ENCODE assay signal across 8 cellular contexts in the genomic region with DNA sequence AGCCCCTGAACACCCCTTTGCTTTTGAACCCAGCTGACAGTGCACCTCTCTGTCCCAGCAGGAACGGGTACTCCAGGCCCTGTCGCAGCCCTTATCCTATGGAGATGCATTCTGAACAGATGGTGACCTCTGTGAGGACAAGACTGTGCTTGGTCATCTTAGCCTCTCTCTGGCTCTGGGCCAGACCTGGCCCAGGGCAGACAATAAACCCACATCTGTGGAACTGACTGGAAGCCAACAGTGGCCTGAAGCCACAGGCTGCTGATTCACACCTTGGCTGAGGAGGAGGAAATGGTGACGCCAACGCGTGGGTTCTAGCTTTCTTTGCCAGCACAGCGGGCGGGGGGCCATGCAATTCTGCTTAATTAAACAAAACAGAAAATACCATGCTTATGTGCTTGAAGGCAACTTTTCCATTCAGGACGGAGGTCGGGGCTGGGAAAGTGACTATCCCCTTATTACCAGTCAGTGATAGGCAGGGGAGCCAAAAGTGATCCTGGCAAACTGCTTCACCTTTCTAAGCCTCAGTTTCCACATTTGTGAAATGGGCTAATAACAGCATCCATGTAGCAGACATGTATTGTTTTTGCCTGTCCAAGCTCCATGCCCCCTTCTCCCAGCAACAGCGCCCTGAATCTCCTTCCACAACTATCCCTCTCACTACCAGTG. TPM values are rescaled to one million over a fixed set of nuclear protein-coding genes. Genes with fewer than 3 reads are reported as not detected.
DNase-seq lines count a peak whose midpoint lies in the region; ATAC-seq, FAIRE-seq and TF ChIP-seq lines count a peak whose summit lies in the region.

No MANE protein-coding gene starts in this region.

- FAIRE-seq in RCC 7860 (lab: Jason Lieb, UNC) (peak; percentile 95), HepG2 (lab: Jason Lieb, UNC) (no peak)

- no peaks in the 10 kb centered on the region for H3K27me3 ChIP-seq in brain microvascular endothelial cell (replicated peaks)
- no peaks in the 10 kb centered on the region for H3K27me3 ChIP-seq in HepG2 (ENCODE audit: control insufficient read depth in 1 of 2, insufficient read depth in 2 of 2, low read length in 2 of 2)

- ATAC-seq in HepG2 (no peak), HG03135 (IDR thresholded peaks at IDR 0.05; ENCODE audit: unreplicated experiment) (no peak)

- TF ChIP-seq CTCF in brain microvascular endothelial cell (IDR thresholded peaks at IDR 0.05; ENCODE audit: low read depth, low read length, missing control alignments) (no peak), HepG2 (CRISPR knock-in tag; IDR thresholded peaks at IDR 0.05) (no peak)

- H3K36me3 ChIP-seq in brain microvascular endothelial cell (replicated peaks): no peaks in the 10 kb centered on the region
- no peaks in the 10 kb centered on the region for H3K36me3 ChIP-seq in HepG2 (replicated peaks in 1 of 2; ENCODE audit: control insufficient read depth in 1 of 2, insufficient read depth in 2 of 2, low read length in 2 of 2)

- intact Hi-C loops in HepG2 (cut with micrococcal nuclease; ENCODE audit: unreplicated experiment): no loop called here

- H3K4me3 ChIP-seq in brain microvascular endothelial cell (ENCODE audit: low read depth, low read length) (no peak overlapping the region), HepG2 (replicated peaks in 1 of 3; ENCODE audit: insufficient read depth in 1 of 3, low read depth in 2 of 3, low read length in 3 of 3) (no peak overlapping the region)

- 85% methylated on average over 10 of the region's 10 CpGs for WGBS in HepG2 (ENCODE audit: low lambda C conversion rate)

- TF ChIP-seq POLR2A in HepG2 (IDR thresholded peaks at IDR 0.05; ENCODE audit: insufficient read depth in 1 of 2, low read depth in 2 of 2, low read length in 2 of 2): no peak

- H3K79me2 ChIP-seq in HepG2 (ENCODE audit: insufficient read depth, low read length): no peaks in the 10 kb centered on the region

- 0 out of 2 replicates have a peak, but pooled peaks cover 2% of the 10 kb centered on the region for H4K20me1 ChIP-seq in HepG2 (ENCODE audit: insufficient read depth, low read length)

- BruUV-seq in HepG2 (replicated peaks; lab: Mats Ljungman, UMichigan): no TSS peak

- no peak overlapping the region for H3K4me2 ChIP-seq in HepG2 (ENCODE audit: low read depth, low read length)

- TF ChIP-seq EP300 in HepG2 (IDR thresholded peaks at IDR 0.05; ENCODE audit: low read depth in 2 of 2, low read length in 2 of 2) (no peak), HepG2 (CRISPR knock-in tag; IDR thresholded peaks at IDR 0.05; ENCODE audit: borderline replicate concordance) (no peak)

- DNase-seq in GM04503 (ENCODE audit: low read depth) (peak; percentile 87), RCC 7860 (ENCODE audit: low spot score) (peak; percentile 94), brain microvascular endothelial cell (peak; percentile 94), HepG2 (ENCODE audit: low spot score) (no peak), DMS79 (lab: John Stamatoyannopoulos, UW) (no peak)
- DNase-seq in stimulated activated CD8-positive, alpha-beta memory T cell treated with anti-CD3 and anti-CD28 coated beads, Interleukin-2, amount 100 ng/mL, for 48 hours (ENCODE audit: low read depth in 2 of 2): peak; percentile 61 to 65
- no peak for DNase-seq in effector CD4-positive, alpha-beta T cell

- H3K9ac ChIP-seq in HepG2 (ENCODE audit: insufficient read depth, low read depth, low read length): no peak overlapping the region

- H3K4me1 ChIP-seq in HepG2 (ENCODE audit: insufficient read depth, low read length): peaks cover 4% of the 10 kb centered on the region

- POLR2A ChIA-PET in HepG2 (lab: Yijun Ruan, JAX): no interaction called here

- no peak for TF ChIP-seq RAD21 in HepG2 (CRISPR knock-in tag; IDR thresholded peaks at IDR 0.05)

- in situ Hi-C loops in brain microvascular endothelial cell (cut with HindIII; ENCODE audit: low pct_ligation_motif_present, low sequenced_read_pairs) (no loop called here), HepG2 (cut with HindIII; ENCODE audit: extremely low pct_ligation_motif_present, low pct_unique_long_range_greater_than_20kb) (no loop called here)

- no peaks in the 10 kb centered on the region for H3K9me3 ChIP-seq in HepG2 (ENCODE audit: low read length)

- no peak overlapping the region for H2AFZ ChIP-seq in HepG2 (ENCODE audit: low read length)

- H3K27ac ChIP-seq in brain microvascular endothelial cell: peak overlapping the region; percentile 54
- H3K27ac ChIP-seq in HepG2 (ENCODE audit: extremely low read length, insufficient read depth, low read length): no peak overlapping the region

- CTCF ChIA-PET in HepG2 (lab: Yijun Ruan, JAX; ENCODE audit: low intra/inter-chr PET ratio, low total read pairs): no interaction called here

TF ChIP-seq in HepG2, 621 proteins besides CTCF, POLR2A, EP300 and RAD21 (continues in another document):
- TF ChIP-seq RXRA (CRISPR knock-in tag; IDR thresholded peaks at IDR 0.05) (0 out of 2 replicates have a peak, but pooled peaks have one; percentile 12), ZNF468 (CRISPR knock-in tag; IDR thresholded peaks at IDR 0.05) (no peak), ZNF670 (CRISPR knock-in tag; IDR thresholded peaks at IDR 0.05; ENCODE audit: borderline replicate concordance) (no peak), ZNF629 (CRISPR knock-in tag; conservative IDR thresholded peaks at IDR 0.05) (peak; percentile 55; the same call in 1 of the 2 replicates)
- TF ChIP-seq, protein P1, sequence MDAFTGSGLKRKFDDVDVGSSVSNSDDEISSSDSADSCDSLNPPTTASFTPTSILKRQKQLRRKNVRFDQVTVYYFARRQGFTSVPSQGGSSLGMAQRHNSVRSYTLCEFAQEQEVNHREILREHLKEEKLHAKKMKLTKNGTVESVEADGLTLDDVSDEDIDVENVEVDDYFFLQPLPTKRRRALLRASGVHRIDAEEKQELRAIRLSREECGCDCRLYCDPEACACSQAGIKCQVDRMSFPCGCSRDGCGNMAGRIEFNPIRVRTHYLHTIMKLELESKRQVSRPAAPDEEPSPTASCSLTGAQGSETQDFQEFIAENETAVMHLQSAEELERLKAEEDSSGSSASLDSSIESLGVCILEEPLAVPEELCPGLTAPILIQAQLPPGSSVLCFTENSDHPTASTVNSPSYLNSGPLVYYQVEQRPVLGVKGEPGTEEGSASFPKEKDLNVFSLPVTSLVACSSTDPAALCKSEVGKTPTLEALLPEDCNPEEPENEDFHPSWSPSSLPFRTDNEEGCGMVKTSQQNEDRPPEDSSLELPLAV (CRISPR knock-in tag; conservative IDR thresholded peaks at IDR 0.05; ENCODE audit: low read depth): no peak

RNA-seq across cellular contexts. Expression of gene SH3PXD2B, which starts 10.8 kb away (rescaled TPM):
- total RNA-seq in HepG2 (2016; rRNA removed; fragmentation: Illumina TruSeq; extraction: Trizol): 3.4 and 3.8 TPM in 2 replicates
- total RNA-seq in HepG2 (2016; cell fraction: cytosol; rRNA removed; fragmentation: Illumina TruSeq; extraction: Trizol; ENCODE audit: low read depth): 1.1 and 1.3 TPM in 2 replicates
- total RNA-seq in HepG2 (2016; cell fraction: insoluble cytoplasmic fraction; rRNA removed; fragmentation: Illumina TruSeq; extraction: Trizol): 3.2 and 3.8 TPM in 2 replicates
- total RNA-seq in HepG2 (2016; cell fraction: membrane; rRNA removed; fragmentation: Illumina TruSeq; extraction: Trizol): 1.5 and 2.4 TPM in 2 replicates
- total RNA-seq in HepG2 (2016; cell fraction: nucleus; rRNA removed; fragmentation: Illumina TruSeq; extraction: Trizol): 3.8 TPM in 2 replicates
- 4.6 and 5.3 TPM in 2 replicates for polyA plus RNA-seq in HepG2 (2011; rRNA removed)
- 1.9 and 2.4 TPM in 2 replicates for polyA plus RNA-seq in HepG2 (2011; cell fraction: cytosol; rRNA removed)
- polyA plus RNA-seq in HepG2 (2011; cell fraction: nucleus; rRNA removed): 6.3 and 6.6 TPM in 2 replicates
- polyA plus RNA-seq in HepG2 (2012): 3.7 and 4.6 TPM in 2 replicates
- 0.45 and 0.58 TPM in 2 replicates for polyA plus RNA-seq in HepG2 (2016; cell fraction: cytosol; fragmentation: Illumina TruSeq; extraction: Trizol; ENCODE audit: low read depth)
- 4.5 and 5.7 TPM in 2 replicates for polyA plus RNA-seq in HepG2 (2016; cell fraction: insoluble cytoplasmic fraction; fragmentation: Illumina TruSeq; extraction: Trizol; ENCODE audit: low read depth)
- 0.58 and 1.3 TPM in 2 replicates for polyA plus RNA-seq in HepG2 (2016; cell fraction: membrane; fragmentation: Illumina TruSeq; extraction: Trizol; ENCODE audit: low read depth)
- 4.4 and 5.5 TPM in 2 replicates for polyA plus RNA-seq in HepG2 (2016; cell fraction: nucleus; fragmentation: Illumina TruSeq; extraction: Trizol; ENCODE audit: insufficient read depth, low read depth)
- 6.5 and 8.9 TPM in 2 replicates for polyA minus RNA-seq in HepG2 (2011; rRNA and poly(A)+ RNA removed; ENCODE audit: low replicate concordance)
- 4.5 and 5.0 TPM in 2 replicates for polyA minus RNA-seq in HepG2 (2011; cell fraction: cytosol; rRNA and poly(A)+ RNA removed)
- polyA minus RNA-seq in HepG2 (2011; cell fraction: nucleus; rRNA and poly(A)+ RNA removed): 4.5 and 4.7 TPM in 2 replicates

Comparison
In these comparisons a context has a peak if more than half of its experiments do, and no peak if none do; other contexts are left out.
1. DNase-seq: peak in GM04503 (single experiment), RCC 7860 (single experiment), brain microvascular endothelial cell (single experiment) and stimulated activated CD8-positive, alpha-beta memory T cell treated with anti-CD3 and anti-CD28 coated beads, Interleukin-2, amount 100 ng/mL, for 48 hours (2 of 2); none in HepG2 (single experiment), DMS79 (single experiment) and effector CD4-positive, alpha-beta T cell (single experiment).